21 cellular contexts compared by ENCODE assay signal in genomic region chr17:55466671-55467070, GRCh38. TPM values are rescaled to one million over a fixed set of nuclear protein-coding genes. Genes with fewer than 3 reads are reported as not detected.
DNase-seq lines count a peak whose midpoint lies in the region; ATAC-seq and TF ChIP-seq lines count a peak whose summit lies in the region.
"Had no signal": no experiment of that assay in that cellular context is flagged by ENCODE, and none has a peak within 500 bp of the region (broad histone marks: within the 10 kb centered on the region; RNA-seq: fewer than 3 reads in every experiment).

No MANE protein-coding gene starts in this region.

- peaks cover 8% of the 10 kb centered on the region for H3K36me3 Mint-ChIP-seq in endodermal cell (ENCODE audit: low read depth)
- H3K36me3 Mint-ChIP-seq: activated naive CD4-positive, alpha-beta T cell treated with anti-CD3 and anti-CD28 coated beads, Interleukin-2, amount 10 ng/mL, durations not matched to agents 7 days and 5 days had no signal

- no peak overlapping the region for H3K4ac ChIP-seq in mesendoderm (ENCODE audit: low read depth, low read length)

- H2BK5ac ChIP-seq in mesendoderm (ENCODE audit: low read length) = no peak overlapping the region

- H3K18ac ChIP-seq in mesendoderm (ENCODE audit: low read length) = no peak overlapping the region

- H3K9me3 Mint-ChIP-seq in endodermal cell = peaks cover 19% of the 10 kb centered on the region
- H3K9me3 Mint-ChIP-seq: activated naive CD4-positive, alpha-beta T cell treated with anti-CD3 and anti-CD28 coated beads, Interleukin-2, amount 10 ng/mL, durations not matched to agents 7 days and 5 days had no signal

- H3K9ac ChIP-seq in endodermal cell (ENCODE audit: extremely low read depth, low read length, poor library complexity, severe bottlenecking) (no peak overlapping the region), mesendoderm (ENCODE audit: low read length) (no peak overlapping the region)

- H3K56ac ChIP-seq in mesendoderm (ENCODE audit: low read length) = no peak overlapping the region

- H2AK5ac ChIP-seq in mesendoderm (ENCODE audit: low read length) = no peak overlapping the region

- H4K8ac ChIP-seq in mesendoderm (ENCODE audit: low read depth, low read length) = no peak overlapping the region

- H2BK120ac ChIP-seq in mesendoderm (ENCODE audit: low read depth, low read length) = no peak overlapping the region

- H3K27ac Mint-ChIP-seq in endodermal cell = peak overlapping the region; percentile 83
- H3K27ac Mint-ChIP-seq: activated naive CD4-positive, alpha-beta T cell treated with anti-CD3 and anti-CD28 coated beads, Interleukin-2, amount 10 ng/mL, durations not matched to agents 7 days and 5 days had no signal

- peaks cover 4% of the 10 kb centered on the region for H3K9me3 ChIP-seq in endodermal cell (ENCODE audit: control insufficient read depth, low read length)
- H3K9me3 ChIP-seq in upper lobe of left lung = no peaks in the 10 kb centered on the region
- H3K9me3 ChIP-seq: body of pancreas, spleen had no signal

- no peaks in the 10 kb centered on the region for H3K27me3 Mint-ChIP-seq in endodermal cell (ENCODE audit: insufficient read depth)

- no peak for TF ChIP-seq POLR2A in upper lobe of left lung (IDR thresholded peaks at IDR 0.05)

- WGBS in endodermal cell (ENCODE audit: insufficient coverage in 1 of 2, insufficient read length in 1 of 2), 2 experiments = 58 to 61% methylated on average over 4 to 7 of the region's 7 CpGs
- WGBS in mesendoderm (ENCODE audit: extremely low coverage, insufficient coverage, low lambda C conversion rate) = no CpG with 5 or more reads among the region's 7 CpGs
- 50 to 56% methylated on average over 7 of the region's 7 CpGs for WGBS in upper lobe of left lung, 2 donors

- H3K27ac ChIP-seq in endodermal cell (ENCODE audit: low read depth, low read length) (no peak overlapping the region), mesendoderm (ENCODE audit: low read depth, low read length) (no peak overlapping the region), upper lobe of left lung (no peak overlapping the region)
- H3K27ac ChIP-seq: body of pancreas, spleen had no signal

- no peak overlapping the region for H4K5ac ChIP-seq in mesendoderm (ENCODE audit: low read length)

- H2BK15ac ChIP-seq in mesendoderm (replicated peaks; ENCODE audit: low read depth) = no peak overlapping the region

- peak; percentile 53 for DNase-seq in ELF-1 (ENCODE audit: low read depth, low spot score)
- peak; percentile 64 for DNase-seq in endodermal cell
- DNase-seq in mesendoderm = peak; percentile 45
- no peak for DNase-seq in upper lobe of left lung
- DNase-seq in DMS114 treated with DMSO at 0.1 percent for 48 hours (lab: John Stamatoyannopoulos, UW; ENCODE audit: unreplicated experiment) = no peak
- no peak for DNase-seq in AML-193 (lab: John Stamatoyannopoulos, UW)
- DNase-seq: activated naive CD4-positive, alpha-beta T cell treated with anti-CD3 and anti-CD28 coated beads, Interleukin-2, amount 10 ng/mL, durations not matched to agents 7 days and 5 days; body of pancreas; Calu3; cortex of kidney; IMR-90; NCI-H2081 treated with DMSO at 0.1 percent for 48 hours; NCI-H526 treated with DMSO at 0.1 percent for 48 hours; spleen; stimulated activated naive CD4-positive, alpha-beta T cell treated with Interleukin-2 at 50 U/mL for 16 hours; T-helper 1 cell had no signal

- no peaks in the 10 kb centered on the region for H3K4me1 ChIP-seq in endodermal cell (ENCODE audit: control insufficient read depth, insufficient read depth, low read length)
- no peaks in the 10 kb centered on the region for H3K4me1 ChIP-seq in mesendoderm (ENCODE audit: control insufficient read depth, low read depth, low read length)
- H3K4me1 ChIP-seq in upper lobe of left lung = no peaks in the 10 kb centered on the region
- H3K4me1 ChIP-seq: body of pancreas had no signal

- H3K4me1 Mint-ChIP-seq in endodermal cell = peaks cover 23% of the 10 kb centered on the region

- TF ChIP-seq EP300 in upper lobe of left lung (IDR thresholded peaks at IDR 0.05) = no peak

- ATAC-seq in HG03354 (IDR thresholded peaks at IDR 0.05; ENCODE audit: poor library complexity, severe bottlenecking, unreplicated experiment) (peak; percentile 46), upper lobe of left lung (ENCODE audit: low FRiP score in 2 of 2) (no peak), GM21381 (IDR thresholded peaks at IDR 0.05; ENCODE audit: unreplicated experiment) (no peak)
- ATAC-seq: body of pancreas had no signal

- no peaks in the 10 kb centered on the region for H3K79me2 ChIP-seq in mesendoderm (ENCODE audit: control insufficient read depth, insufficient read depth, low read length)

- peak overlapping the region; percentile 11 for H3K4me3 Mint-ChIP-seq in endodermal cell
- H3K4me3 Mint-ChIP-seq: activated naive CD4-positive, alpha-beta T cell treated with anti-CD3 and anti-CD28 coated beads, Interleukin-2, amount 10 ng/mL, durations not matched to agents 7 days and 5 days had no signal

- no peaks in the 10 kb centered on the region for H3K36me3 ChIP-seq in endodermal cell (ENCODE audit: control insufficient read depth, insufficient read depth, low read length)
- H3K36me3 ChIP-seq in mesendoderm (ENCODE audit: control insufficient read depth, insufficient read depth, low read length) = no peaks in the 10 kb centered on the region
- H3K36me3 ChIP-seq in upper lobe of left lung = no peaks in the 10 kb centered on the region
- H3K36me3 ChIP-seq: spleen had no signal

- H3K27me3 ChIP-seq in endodermal cell (ENCODE audit: control insufficient read depth, insufficient read depth, low read length, poor library complexity, severe bottlenecking) = no peaks in the 10 kb centered on the region
- H3K27me3 ChIP-seq in mesendoderm (ENCODE audit: insufficient read depth, low read length, poor library complexity) = no peaks in the 10 kb centered on the region
- H3K27me3 ChIP-seq in upper lobe of left lung = no peaks in the 10 kb centered on the region
- H3K27me3 ChIP-seq: body of pancreas, spleen had no signal

- no peak overlapping the region for H3K4me3 ChIP-seq in endodermal cell (ENCODE audit: low read length)
- H3K4me3 ChIP-seq in mesendoderm (ENCODE audit: low read length) = no peak overlapping the region
- H3K4me3 ChIP-seq in upper lobe of left lung = no peak overlapping the region
- H3K4me3 ChIP-seq: body of pancreas, spleen had no signal

- no peak overlapping the region for H3K4me2 ChIP-seq in mesendoderm (ENCODE audit: low read length)

- no peak overlapping the region for H3K23ac ChIP-seq in mesendoderm (ENCODE audit: low read length)

- TF ChIP-seq CTCF in endodermal cell (conservative IDR thresholded peaks at IDR 0.05) = no peak
- no peak for TF ChIP-seq CTCF in upper lobe of left lung (IDR thresholded peaks at IDR 0.05)

- no peaks in the 10 kb centered on the region for H3K79me1 ChIP-seq in mesendoderm (ENCODE audit: low read length)

RNA-seq across cellular contexts. Expression of gene SMIM36, which starts 44.6 kb away (rescaled TPM):
- total RNA-seq in endodermal cell = not detected
- polyA plus RNA-seq in endodermal cell (2013, experiment 1 of 2) = not detected
- not detected for polyA plus RNA-seq in endodermal cell (2013, experiment 2 of 2)
- not detected for polyA plus RNA-seq in mesendoderm (2013, experiment 1 of 2)
- polyA plus RNA-seq in mesendoderm (2013, experiment 2 of 2) = not detected
- total RNA-seq in upper lobe of left lung = not detected
- total RNA-seq: body of pancreas, Calu3, glomerular endothelial cell, IMR-90, osteocyte, spleen had no signal
- polyA plus RNA-seq: IMR-90, keratinocyte, spleen had no signal

RNA-seq across cellular contexts. Expression of gene MMD, which starts 45.0 kb away (rescaled TPM):
- total RNA-seq in endodermal cell (10 to 100 TPM; 40.1 to 40.2 TPM), upper lobe of left lung (10 to 100 TPM; 13.5 to 26.7 (median 19.0) TPM)
- polyA plus RNA-seq in endodermal cell (2013, experiment 1 of 2) = 57.9 TPM
- polyA plus RNA-seq in endodermal cell (2013, experiment 2 of 2) = 59.9 TPM
- polyA plus RNA-seq in mesendoderm (2013, experiment 1 of 2) = 22.7 TPM
- 22.9 TPM for polyA plus RNA-seq in mesendoderm (2013, experiment 2 of 2)

Comparison
In these comparisons a context has a peak if more than half of its experiments do, and no peak if none do; other contexts are left out.
1. DNase-seq: peak in ELF-1 (single experiment), endodermal cell (single experiment) and mesendoderm (single experiment); none in upper lobe of left lung (0 of 2), DMS114 treated with DMSO at 0.1 percent for 48 hours (single experiment) and AML-193 (0 of 2).